In the genomic region with DNA sequence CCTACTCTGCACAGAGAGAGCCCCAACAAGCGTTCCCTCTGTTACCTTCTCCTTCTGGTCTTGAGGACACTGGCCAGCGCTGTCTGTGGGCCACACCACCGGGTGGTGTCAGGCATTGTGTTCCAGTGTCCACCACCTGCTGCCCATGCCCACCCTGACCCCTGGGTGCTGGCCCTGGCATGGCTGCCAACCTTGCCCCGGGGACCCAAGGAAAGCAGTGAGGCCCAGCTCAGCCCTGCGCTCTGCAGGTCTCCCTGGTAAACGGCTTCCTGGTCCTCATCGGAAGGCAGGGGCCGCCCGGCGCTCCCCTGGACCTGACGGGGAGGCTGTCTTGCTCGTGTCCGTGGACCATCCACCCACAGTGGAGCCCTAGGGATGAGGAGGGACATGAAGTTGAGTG, we compare ENCODE assay signal across 18 cellular contexts. TPM values are rescaled to one million over a fixed set of nuclear protein-coding genes. Genes with fewer than 3 reads are reported as not detected.
"Had no signal": no experiment of that assay in that cellular context is flagged by ENCODE, and none has a peak within 500 bp of the region (broad histone marks: within the 10 kb centered on the region; RNA-seq: fewer than 3 reads in every experiment).

No MANE protein-coding gene starts in this region.

- H3K4me2 ChIP-seq: hepatocyte, neural progenitor cell had no signal

- H3K4me3 ChIP-seq: dorsolateral prefrontal cortex, hepatocyte, mucosa of descending colon, neural progenitor cell, prostate gland, uterus had no signal

- H3K27me3 ChIP-seq: hepatocyte, neural progenitor cell, uterus had no signal

- H3K9ac ChIP-seq: neural progenitor cell, parathyroid adenoma had no signal

- H3K9me3 ChIP-seq: prostate gland had no signal

- H3K36me3 ChIP-seq: neural progenitor cell, prostate gland, uterus had no signal

- H3K4me1 ChIP-seq: parathyroid adenoma, prostate gland, uterus had no signal

- H2AFZ ChIP-seq: hepatocyte, parathyroid adenoma had no signal

- ATAC-seq: left colon; mucosa of descending colon; naive thymus-derived CD8-positive, alpha-beta T cell; sciatic nerve had no signal

- DNase-seq: cortex of kidney; dorsolateral prefrontal cortex; effector CD8-positive, alpha-beta T cell; foreskin melanocyte; head of caudate nucleus; left colon; mammary epithelial cell; naive thymus-derived CD8-positive, alpha-beta T cell; occipital lobe; stimulated activated naive CD4-positive, alpha-beta T cell treated with Interleukin-2 at 50 U/mL for 16 hours; trophoblast cell; uterus had no signal

- H3K27ac ChIP-seq: dorsolateral prefrontal cortex, hepatocyte, neural progenitor cell, parathyroid adenoma, prostate gland, uterus had no signal

RNA-seq across cellular contexts. Expression of a gene that starts 21.8 kb away (rescaled TPM):
- total RNA-seq: hepatocyte; naive thymus-derived CD8-positive, alpha-beta T cell had no signal
- polyA plus RNA-seq: hepatocyte; naive thymus-derived CD8-positive, alpha-beta T cell had no signal
